9 cellular contexts compared by ENCODE assay signal in genomic region chr19:55305491-55305890, GRCh38. TPM values are rescaled to one million over a fixed set of nuclear protein-coding genes. Genes with fewer than 3 reads are reported as not detected.
DNase-seq lines count a peak whose midpoint lies in the region.
"Had no signal": no experiment of that assay in that cellular context is flagged by ENCODE, and none has a peak within 500 bp of the region (broad histone marks: within the 10 kb centered on the region; RNA-seq: fewer than 3 reads in every experiment).

No MANE protein-coding gene starts in this region.

- H3K14ac ChIP-seq in mesenchymal stem cell (ENCODE audit: low read length in 2 of 2), result no peak overlapping the region

- no peak overlapping the region for H3K4me3 Mint-ChIP-seq in activated naive CD4-positive, alpha-beta T cell treated with anti-CD3 and anti-CD28 coated beads, Interleukin-2, amount 10 ng/mL, durations not matched to agents 7 days and 5 days
- H3K4me3 Mint-ChIP-seq: nephron had no signal

- CTCF ChIA-PET in activated naive CD4-positive, alpha-beta T cell treated with anti-CD3 and anti-CD28 coated beads, Interleukin-2, amount 10 ng/mL, durations not matched to agents 7 days and 5 days (lab: Charles Lee), result no interaction called here

- H2BK5ac ChIP-seq in mesenchymal stem cell (ENCODE audit: low read depth, low read length, poor library complexity, severe bottlenecking), result no peak overlapping the region

- no peak overlapping the region for H4K8ac ChIP-seq in mesenchymal stem cell (ENCODE audit: low read length)

- H3K4me1 Mint-ChIP-seq in activated naive CD4-positive, alpha-beta T cell treated with anti-CD3 and anti-CD28 coated beads, Interleukin-2, amount 10 ng/mL, durations not matched to agents 7 days and 5 days, result peaks cover 19% of the 10 kb centered on the region

- H4K91ac ChIP-seq in mesenchymal stem cell (ENCODE audit: low read length), result no peak overlapping the region

- no peak overlapping the region for H3K4me2 ChIP-seq in mesenchymal stem cell (ENCODE audit: low read length, poor library complexity, severe bottlenecking)

- no peak overlapping the region for H3K18ac ChIP-seq in mesenchymal stem cell (ENCODE audit: low read depth in 1 of 2, low read length in 2 of 2)

- 83% methylated on average over 9 of the region's 9 CpGs for WGBS in mesenchymal stem cell

- H2BK120ac ChIP-seq in mesenchymal stem cell (ENCODE audit: low read depth, low read length), result no peak overlapping the region

- H3K36me3 ChIP-seq in H7 (replicated peaks; ENCODE audit: control insufficient read depth, insufficient read depth, low read length), result peaks cover 32% of the 10 kb centered on the region
- peaks cover 15% of the 10 kb centered on the region for H3K36me3 ChIP-seq in SJCRH30
- peaks cover 46 to 66% of the 10 kb centered on the region in 2 experiments for H3K36me3 ChIP-seq in mesenchymal stem cell (ENCODE audit: control insufficient read depth in 1 of 2, insufficient read depth in 2 of 2, low read depth in 1 of 2, low read length in 2 of 2)

- no peak overlapping the region for H2AK5ac ChIP-seq in mesenchymal stem cell (ENCODE audit: low read length, severe bottlenecking)

- no peak overlapping the region for H3K4ac ChIP-seq in mesenchymal stem cell (ENCODE audit: low read depth in 1 of 2, low read length in 2 of 2)

- no peak overlapping the region for H2BK15ac ChIP-seq in mesenchymal stem cell (ENCODE audit: low read depth, poor library complexity, severe bottlenecking)

- no peak overlapping the region for H3K9ac ChIP-seq in mesenchymal stem cell (ENCODE audit: low read length)

- DNase-seq in AG08395 (ENCODE audit: low spot score) (peak; percentile 43), H7 (peak; percentile 95), SJCRH30 (peak; percentile 55 to 65), mesenchymal stem cell (peak; percentile 30), NCI-H2081 treated with DMSO at 0.1 percent for 48 hours (lab: John Stamatoyannopoulos, UW) (no peak), H4 (ENCODE audit: low spot score) (no peak), NCI-H128 (lab: John Stamatoyannopoulos, UW; ENCODE audit: unreplicated experiment) (no peak)
- peak; percentile 71 for DNase-seq in activated naive CD4-positive, alpha-beta T cell treated with anti-CD3 and anti-CD28 coated beads, Interleukin-2, amount 10 ng/mL, durations not matched to agents 7 days and 5 days

- H3K4me1 ChIP-seq in SJCRH30, result no peaks in the 10 kb centered on the region
- peaks cover 11% of the 10 kb centered on the region for H3K4me1 ChIP-seq in mesenchymal stem cell (ENCODE audit: control insufficient read depth, insufficient read depth, low read depth, low read length)

- H3K9me3 Mint-ChIP-seq in activated naive CD4-positive, alpha-beta T cell treated with anti-CD3 and anti-CD28 coated beads, Interleukin-2, amount 10 ng/mL, durations not matched to agents 7 days and 5 days, result no peaks in the 10 kb centered on the region
- H3K9me3 Mint-ChIP-seq: nephron had no signal

- no peaks in the 10 kb centered on the region for H3K9me3 ChIP-seq in SJCRH30 (replicated peaks)
- H3K9me3 ChIP-seq in mesenchymal stem cell (ENCODE audit: control insufficient read depth, low read length), result no peaks in the 10 kb centered on the region

- H3K27me3 ChIP-seq in H7 (ENCODE audit: control insufficient read depth, insufficient read depth, low read length) (no peaks in the 10 kb centered on the region), SJCRH30 (no peaks in the 10 kb centered on the region), mesenchymal stem cell (ENCODE audit: control insufficient read depth in 1 of 2, insufficient read depth in 1 of 2, low read length in 2 of 2) (no peaks in the 10 kb centered on the region)

- H3K27ac ChIP-seq in SJCRH30 (no peak overlapping the region), mesenchymal stem cell (ENCODE audit: low read length, poor library complexity, severe bottlenecking) (no peak overlapping the region)

- H3K79me1 ChIP-seq in mesenchymal stem cell (replicated peaks; ENCODE audit: low read length, poor library complexity, severe bottlenecking), result no peaks in the 10 kb centered on the region

- peaks cover 11% of the 10 kb centered on the region for H3K27me3 Mint-ChIP-seq in activated naive CD4-positive, alpha-beta T cell treated with anti-CD3 and anti-CD28 coated beads, Interleukin-2, amount 10 ng/mL, durations not matched to agents 7 days and 5 days

- H2BK12ac ChIP-seq in mesenchymal stem cell (ENCODE audit: low read length in 2 of 2), result no peak overlapping the region

- H2AFZ ChIP-seq in mesenchymal stem cell (ENCODE audit: low read depth, low read length), result no peak overlapping the region

- H3K36me3 Mint-ChIP-seq in activated naive CD4-positive, alpha-beta T cell treated with anti-CD3 and anti-CD28 coated beads, Interleukin-2, amount 10 ng/mL, durations not matched to agents 7 days and 5 days, result peaks cover 2% of the 10 kb centered on the region

- H3K23ac ChIP-seq in mesenchymal stem cell (ENCODE audit: low read length in 2 of 2), result no peak overlapping the region

- H3K27ac Mint-ChIP-seq in activated naive CD4-positive, alpha-beta T cell treated with anti-CD3 and anti-CD28 coated beads, Interleukin-2, amount 10 ng/mL, durations not matched to agents 7 days and 5 days, result no peak overlapping the region

- H3K4me3 ChIP-seq in H7 (ENCODE audit: insufficient read depth, low read depth, low read length) (no peak overlapping the region), SJCRH30 (no peak overlapping the region), mesenchymal stem cell (ENCODE audit: insufficient read depth in 1 of 2, low read depth in 1 of 2, low read length in 2 of 2) (no peak overlapping the region)

RNA-seq across cellular contexts. Expression of gene TMEM150B, which starts 19.6 kb away (rescaled TPM):
- total RNA-seq in H7 (2014; rRNA removed; shearing (Covaris generic)), result 0.24 TPM in 1 of 2 replicates, not detected in the other
- total RNA-seq in SJCRH30 (2014; rRNA removed; shearing (Covaris generic)), result not detected in 2 replicates
- polyA plus RNA-seq in mesenchymal stem cell (2013, experiment 1 of 2), result not detected
- polyA plus RNA-seq in mesenchymal stem cell (2013, experiment 2 of 2), result not detected
- not detected in 2 replicates for total RNA-seq in H4 (2014; rRNA removed; shearing (Covaris generic))

RNA-seq across cellular contexts. Expression of gene BRSK1, which starts 21.7 kb away (rescaled TPM):
- 20.3 and 31.3 TPM in 2 replicates for total RNA-seq in H7 (2014; rRNA removed; shearing (Covaris generic))
- 13.2 and 15.8 TPM in 2 replicates for total RNA-seq in SJCRH30 (2014; rRNA removed; shearing (Covaris generic))
- polyA plus RNA-seq in mesenchymal stem cell (2013, experiment 1 of 2), result 7.4 TPM
- 6.1 TPM for polyA plus RNA-seq in mesenchymal stem cell (2013, experiment 2 of 2)
- 4.6 and 13.1 TPM in 2 replicates for total RNA-seq in H4 (2014; rRNA removed; shearing (Covaris generic))

RNA-seq across cellular contexts. Expression of gene HSPBP1, which starts 25.6 kb away (rescaled TPM):
- 54.4 and 92.3 TPM in 2 replicates for total RNA-seq in H7 (2014; rRNA removed; shearing (Covaris generic))
- 39.3 and 40.8 TPM in 2 replicates for total RNA-seq in SJCRH30 (2014; rRNA removed; shearing (Covaris generic))
- polyA plus RNA-seq in mesenchymal stem cell (2013, experiment 1 of 2), result 21.2 TPM
- 20.6 TPM for polyA plus RNA-seq in mesenchymal stem cell (2013, experiment 2 of 2)
- 57.7 and 65.2 TPM in 2 replicates for total RNA-seq in H4 (2014; rRNA removed; shearing (Covaris generic))

RNA-seq across cellular contexts. Expression of gene KMT5C, which starts 34.2 kb away (rescaled TPM):
- 36.1 and 58.9 TPM in 2 replicates for total RNA-seq in H7 (2014; rRNA removed; shearing (Covaris generic))
- total RNA-seq in SJCRH30 (2014; rRNA removed; shearing (Covaris generic)), result 21.2 and 21.6 TPM in 2 replicates
- 6.3 TPM for polyA plus RNA-seq in mesenchymal stem cell (2013, experiment 1 of 2)
- polyA plus RNA-seq in mesenchymal stem cell (2013, experiment 2 of 2), result 6.1 TPM
- total RNA-seq in H4 (2014; rRNA removed; shearing (Covaris generic)), result 5.4 and 7.9 TPM in 2 replicates

RNA-seq across cellular contexts. Expression of gene PPP6R1, which starts 46.7 kb away (rescaled TPM):
- 51.7 and 53.1 TPM in 2 replicates for total RNA-seq in H7 (2014; rRNA removed; shearing (Covaris generic))
- 39.5 and 44.9 TPM in 2 replicates for total RNA-seq in SJCRH30 (2014; rRNA removed; shearing (Covaris generic))
- polyA plus RNA-seq in mesenchymal stem cell (2013, experiment 1 of 2), result 37.2 TPM
- 37.7 TPM for polyA plus RNA-seq in mesenchymal stem cell (2013, experiment 2 of 2)
- total RNA-seq in H4 (2014; rRNA removed; shearing (Covaris generic)), result 29.7 and 31.8 TPM in 2 replicates

Comparison
In these comparisons a context has a peak if more than half of its experiments do, and no peak if none do; other contexts are left out.
1. DNase-seq: peak in AG08395 (single experiment), H7 (single experiment), SJCRH30 (2 of 2), activated naive CD4-positive, alpha-beta T cell treated with anti-CD3 and anti-CD28 coated beads, Interleukin-2, amount 10 ng/mL, durations not matched to agents 7 days and 5 days (single experiment) and mesenchymal stem cell (single experiment); none in NCI-H2081 treated with DMSO at 0.1 percent for 48 hours (single experiment), H4 (single experiment) and NCI-H128 (single experiment).